Comparison of ENCODE assay signal across 17 cellular contexts in the genomic region with DNA sequence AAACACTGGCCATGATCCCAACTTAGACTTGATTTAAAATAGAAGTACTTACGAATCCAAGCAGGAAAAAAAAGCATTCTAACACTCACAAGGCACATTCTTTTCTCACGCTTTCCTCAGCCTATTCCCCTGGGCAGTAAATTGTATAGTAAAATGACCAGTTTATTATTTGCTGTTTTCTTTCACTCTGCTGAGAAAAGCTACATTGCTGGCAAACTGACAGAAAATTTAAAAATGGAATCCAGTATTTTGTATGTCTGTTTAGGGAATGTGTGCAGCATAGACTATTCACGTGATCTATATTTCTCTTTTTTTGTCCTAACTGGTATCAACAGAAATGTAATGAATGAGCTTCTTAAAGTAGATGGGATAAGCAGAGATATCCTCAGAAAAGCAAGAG.
"Had no signal": no experiment of that assay in that cellular context is flagged by ENCODE, and none has a peak within 500 bp of the region (broad histone marks: within the 10 kb centered on the region; RNA-seq: fewer than 3 reads in every experiment).

No MANE protein-coding gene starts in this region.

- H3K9me3 ChIP-seq: psoas muscle, sigmoid colon, upper lobe of right lung had no signal

- ATAC-seq: esophagus mucosa, psoas muscle, upper lobe of right lung had no signal

- H3K36me3 Mint-ChIP-seq: activated naive CD4-positive, alpha-beta T cell treated with anti-CD3 and anti-CD28 coated beads, Interleukin-2, amount 10 ng/mL, durations not matched to agents 7 days and 5 days; naive B cell had no signal

- DNase-seq: activated CD4-positive, alpha-beta T cell treated with anti-CD3 and anti-CD28 coated beads, Interleukin-2, amount 10 ng/mL, durations not matched to agents 7 days and 5 days; activated CD4-positive, CD25-positive, alpha-beta regulatory T cell; activated CD8-positive, alpha-beta memory T cell treated with anti-CD3 and anti-CD28 coated beads for 24 hours; activated naive CD4-positive, alpha-beta T cell treated with anti-CD3 and anti-CD28 coated beads, Interleukin-2, amount 10 ng/mL, durations not matched to agents 7 days and 5 days; brain microvascular endothelial cell; dorsolateral prefrontal cortex; foreskin fibroblast; naive B cell; psoas muscle; sigmoid colon; stimulated activated CD4-positive, alpha-beta T cell treated with anti-CD3 and anti-CD28 coated beads, Interleukin-12 subunit alpha, Interleukin-12 subunit beta, amount 100 ng/mL, for 4 hours; stimulated activated naive CD4-positive, alpha-beta T cell; substantia nigra; T-helper 2 cell; upper lobe of right lung had no signal

- H3K27ac Mint-ChIP-seq: activated CD4-positive, alpha-beta T cell treated with anti-CD3 and anti-CD28 coated beads, Interleukin-2, amount 10 ng/mL, durations not matched to agents 7 days and 5 days; activated naive CD4-positive, alpha-beta T cell treated with anti-CD3 and anti-CD28 coated beads, Interleukin-2, amount 10 ng/mL, durations not matched to agents 7 days and 5 days; activated T-helper 2 cell treated with anti-CD3 and anti-CD28 coated beads, Interferon-gamma antibody, Interleukin-2, Interleukin-4, amounts not matched to agents 10 μg/mL and 5 μg/mL and 100 μg/mL, durations not matched to agents 14 hours and 24 hours and 36 hours had no signal

- H3K4me3 ChIP-seq: dorsolateral prefrontal cortex, psoas muscle, sigmoid colon, upper lobe of right lung had no signal

- H3K4me3 Mint-ChIP-seq: activated CD4-positive, alpha-beta T cell treated with anti-CD3 and anti-CD28 coated beads, Interleukin-2, amount 10 ng/mL, durations not matched to agents 7 days and 5 days; activated naive CD4-positive, alpha-beta T cell treated with anti-CD3 and anti-CD28 coated beads, Interleukin-2, amount 10 ng/mL, durations not matched to agents 7 days and 5 days had no signal

- H3K27me3 ChIP-seq: brain microvascular endothelial cell, sigmoid colon, upper lobe of right lung had no signal

- H3K36me3 ChIP-seq: brain microvascular endothelial cell, sigmoid colon, upper lobe of right lung had no signal

- H3K4me1 ChIP-seq: psoas muscle had no signal

- H3K27ac ChIP-seq: brain microvascular endothelial cell, psoas muscle, sigmoid colon, upper lobe of right lung had no signal

- H3K9me3 Mint-ChIP-seq: activated CD4-positive, alpha-beta T cell treated with anti-CD3 and anti-CD28 coated beads, Interleukin-2, amount 10 ng/mL, durations not matched to agents 7 days and 5 days; activated naive CD4-positive, alpha-beta T cell treated with anti-CD3 and anti-CD28 coated beads, Interleukin-2, amount 10 ng/mL, durations not matched to agents 7 days and 5 days; activated T-helper 2 cell treated with anti-CD3 and anti-CD28 coated beads, Interferon-gamma antibody, Interleukin-2, Interleukin-4, amounts not matched to agents 10 μg/mL and 5 μg/mL and 100 μg/mL, durations not matched to agents 14 hours and 24 hours and 36 hours had no signal
